In genomic region chr5:33065146-33065545, GRCh38 we compare ENCODE assay signal across 12 cellular contexts.
DNase-seq lines count a peak whose midpoint lies in the region; FAIRE-seq and TF ChIP-seq lines count a peak whose summit lies in the region.
"Had no signal": no experiment of that assay in that cellular context is flagged by ENCODE, and none has a peak within 500 bp of the region (broad histone marks: within the 10 kb centered on the region; RNA-seq: fewer than 3 reads in every experiment).

No MANE protein-coding gene starts in this region.

- TF ChIP-seq POLR2A in H54 (IDR thresholded peaks at IDR 0.05; ENCODE audit: low read depth, low read length) (no peak), GM12892 (IDR thresholded peaks at IDR 0.05; ENCODE audit: low read depth, low read length) (no peak)

- no peak for DNase-seq in H54 (ENCODE audit: insufficient read length, low spot score)
- peak; percentile 29 for DNase-seq in SW480 (ENCODE audit: low spot score)
- no peak for DNase-seq in midbrain (lab: John Stamatoyannopoulos, UW)
- no peak for DNase-seq in GM12892 (ENCODE audit: insufficient read length)
- no peak for DNase-seq in HEK293T (ENCODE audit: extremely low spot score)
- DNase-seq: Calu3; CD8-positive, alpha-beta T cell; DMS79 treated with DMSO at 0.1 percent for 48 hours; GF-D8 had no signal

- CTCF ChIA-PET in HEK293T (lab: Yijun Ruan, JAX): no interaction called here

- peak; percentile 15 for FAIRE-seq in H54 (lab: Jason Lieb, UNC)
- peak; percentile 31 for FAIRE-seq in endometrium (lab: Jason Lieb, UNC)
- FAIRE-seq in GM12892 (lab: Jason Lieb, UNC): no peak
- FAIRE-seq: H1, HepG2 had no signal

- POLR2A ChIA-PET in HEK293T (lab: Yijun Ruan, JAX): no interaction called here

TF ChIP-seq in HEK293T, 16 proteins besides CTCF, POLR2A, EP300 and RAD21:
- TF ChIP-seq ELF4 (IDR thresholded peaks at IDR 0.05) (no peak), FOXA1 (IDR thresholded peaks at IDR 0.05) (no peak), NFRKB (IDR thresholded peaks at IDR 0.05) (no peak), PKNOX1 (IDR thresholded peaks at IDR 0.05) (no peak), BHLHE40 (IDR thresholded peaks at IDR 0.05; ENCODE audit: borderline replicate concordance) (no peak), FOXM1 (IDR thresholded peaks at IDR 0.05; ENCODE audit: borderline replicate concordance) (no peak), FOXK2 (IDR thresholded peaks at IDR 0.05) (no peak), TARDBP (IDR thresholded peaks at IDR 0.05) (no peak), LEF1 (IDR thresholded peaks at IDR 0.05; ENCODE audit: borderline replicate concordance) (no peak), L3MBTL2 (conservative IDR thresholded peaks at IDR 0.05) (no peak), CTBP1 (IDR thresholded peaks at IDR 0.05; ENCODE audit: borderline replicate concordance) (no peak), ZNF384 (IDR thresholded peaks at IDR 0.05) (no peak), HDGF (IDR thresholded peaks at IDR 0.05; ENCODE audit: borderline replicate concordance) (no peak), SP1 (IDR thresholded peaks at IDR 0.05) (no peak), ARNT (IDR thresholded peaks at IDR 0.05) (no peak)
